In the genomic region with DNA sequence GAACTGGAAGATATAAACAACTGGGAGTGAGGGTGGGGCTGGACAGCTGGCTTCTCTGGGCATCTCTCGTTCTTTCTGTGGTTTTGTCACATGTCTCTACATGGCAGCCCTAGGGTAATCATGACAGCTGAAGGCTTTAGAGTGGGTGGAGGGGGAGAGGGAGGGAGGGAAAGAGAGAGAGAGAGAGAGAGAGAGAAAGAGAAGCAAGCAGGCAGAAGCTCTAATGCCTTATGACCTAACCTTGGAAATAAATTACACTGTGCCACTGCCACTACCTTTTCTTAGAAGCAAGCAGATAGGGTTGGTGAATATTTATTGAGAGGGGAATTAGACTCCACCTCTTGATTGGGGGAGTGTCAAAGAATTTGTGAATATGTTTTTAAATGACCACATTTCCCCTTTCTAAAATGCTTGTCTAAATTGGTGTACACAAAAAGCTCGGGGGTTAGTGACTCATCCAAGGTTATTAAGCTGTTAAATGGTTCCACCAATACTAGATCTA, we compare ENCODE assay signal across 14 cellular contexts. TPM values are rescaled to one million over a fixed set of nuclear protein-coding genes. Genes with fewer than 3 reads are reported as not detected.
A peak's percentile ranks its signal among the peaks of the same experiment; 100 is the strongest.
DNase-seq lines count a peak whose midpoint lies in the region; ATAC-seq and TF ChIP-seq lines count a peak whose summit lies in the region.
"Had no signal": no experiment of that assay in that cellular context is flagged by ENCODE, and none has a peak within 500 bp of the region (broad histone marks: within the 10 kb centered on the region; RNA-seq: fewer than 3 reads in every experiment).

No MANE protein-coding gene starts in this region.

- TF ChIP-seq CTCF in fibroblast of villous mesenchyme (IDR thresholded peaks at IDR 0.05; ENCODE audit: insufficient read depth, low read depth, low read length) = no peak
- no peak for TF ChIP-seq CTCF in activated CD8-positive, alpha-beta T cell treated with anti-CD3 and anti-CD28 coated beads for 36 hours (IDR thresholded peaks at IDR 0.05)

- peak overlapping the region; percentile 12 to 95 (median 60); a peak in 19 of 22 replicates for H3K4me2 ChIP-seq in BLaER1 treated with 17β-estradiol and CSF1 and Interleukin-3, amounts not matched to agents 10 nM and 100 nM

- CTCF ChIA-PET in activated CD8-positive, alpha-beta T cell treated with anti-CD3 and anti-CD28 coated beads for 36 hours (lab: Charles Lee) = no interaction called here

- intact Hi-C loops in activated CD8-positive, alpha-beta T cell treated with anti-CD3 and anti-CD28 coated beads for 36 hours (cut with micrococcal nuclease) = no loop called here

- H3K9me3 ChIP-seq in BLaER1 treated with 17β-estradiol and CSF1 and Interleukin-3, amounts not matched to agents 10 nM and 100 nM (replicated peaks in 1 of 11) = peaks cover 0 to 21% (median 18%) of the 10 kb centered on the region in 11 experiments; a peak in 17 of 22 replicates
- H3K9me3 ChIP-seq: heart left ventricle, testis had no signal

- H3K36me3 ChIP-seq in BLaER1 treated with 17β-estradiol and CSF1 and Interleukin-3, amounts not matched to agents 10 nM and 100 nM = no peaks in the 10 kb centered on the region
- H3K36me3 ChIP-seq: heart left ventricle had no signal

- no peak overlapping the region for H3K9ac ChIP-seq in BLaER1 treated with 17β-estradiol and CSF1 and Interleukin-3, amounts not matched to agents 10 nM and 100 nM
- H3K9ac ChIP-seq: GM23248 had no signal

- no peak overlapping the region for H3K27ac Mint-ChIP-seq in activated CD8-positive, alpha-beta T cell treated with anti-CD3 and anti-CD28 coated beads for 36 hours

- peaks cover 15 to 40% (median 39%) of the 10 kb centered on the region in 11 experiments; a peak in 21 of 22 replicates for H3K27me3 ChIP-seq in BLaER1 treated with 17β-estradiol and CSF1 and Interleukin-3, amounts not matched to agents 10 nM and 100 nM
- H3K27me3 ChIP-seq: testis had no signal

- POLR2A ChIA-PET in activated CD8-positive, alpha-beta T cell treated with anti-CD3 and anti-CD28 coated beads for 36 hours (lab: Charles Lee) = no interaction called here

- H3K36me3 Mint-ChIP-seq in activated CD8-positive, alpha-beta T cell treated with anti-CD3 and anti-CD28 coated beads for 36 hours (ENCODE audit: low read depth) = no peaks in the 10 kb centered on the region

- H3K4me3 Mint-ChIP-seq in activated CD8-positive, alpha-beta T cell treated with anti-CD3 and anti-CD28 coated beads for 36 hours = no peak overlapping the region

- ATAC-seq in GM21529 (IDR thresholded peaks at IDR 0.05; ENCODE audit: unreplicated experiment) = peak; percentile 34
- ATAC-seq in activated CD8-positive, alpha-beta T cell treated with anti-CD3 and anti-CD28 coated beads for 36 hours = no peak

- peaks cover 44% of the 10 kb centered on the region for H3K27me3 Mint-ChIP-seq in activated CD8-positive, alpha-beta T cell treated with anti-CD3 and anti-CD28 coated beads for 36 hours

- no peaks in the 10 kb centered on the region for H3K9me3 Mint-ChIP-seq in activated CD8-positive, alpha-beta T cell treated with anti-CD3 and anti-CD28 coated beads for 36 hours

- peaks cover 31 to 72% (median 46%) of the 10 kb centered on the region in 10 experiments for H3K4me1 ChIP-seq in BLaER1 treated with 17β-estradiol and CSF1 and Interleukin-3, amounts not matched to agents 10 nM and 100 nM
- H3K4me1 ChIP-seq: testis had no signal

- DNase-seq in NOMO-1 (lab: John Stamatoyannopoulos, UW; ENCODE audit: unreplicated experiment in 2 of 2) = peak; percentile 45 to 60
- peak; percentile 68 for DNase-seq in fibroblast of villous mesenchyme (ENCODE audit: low read depth)
- no peak for DNase-seq in dermis blood vessel endothelial cell
- no peak for DNase-seq in activated CD8-positive, alpha-beta T cell treated with anti-CD3 and anti-CD28 coated beads for 36 hours
- DNase-seq in effector CD4-positive, alpha-beta T cell = no peak
- no peak for DNase-seq in stimulated activated CD4-positive, alpha-beta T cell treated with anti-CD3 and anti-CD28 coated beads, Interleukin-15, amount 100 ng/mL, for 24 hours
- DNase-seq: activated T-cell treated with anti-CD3 and anti-CD28 coated beads, Interleukin-2, amount 50 U/mL, for 48 hours; C1 segment of cervical spinal cord; GM23248; heart left ventricle; stimulated activated CD4-positive, alpha-beta T cell treated with anti-CD3 and anti-CD28 coated beads, Interleukin-4, amount 100 ng/mL, for 1 hour; testis had no signal

- peak overlapping the region in 3 of 11 experiments; percentile 53 to 60 (median 55); a peak in 6 of 22 replicates for H3K27ac ChIP-seq in BLaER1 treated with 17β-estradiol and CSF1 and Interleukin-3, amounts not matched to agents 10 nM and 100 nM
- H3K27ac ChIP-seq: GM23248, heart left ventricle, testis had no signal

- H3K4me3 ChIP-seq in BLaER1 treated with 17β-estradiol and CSF1 and Interleukin-3, amounts not matched to agents 10 nM and 100 nM = no peak overlapping the region
- H3K4me3 ChIP-seq in fibroblast of villous mesenchyme (ENCODE audit: low read depth, low read length) = no peak overlapping the region
- H3K4me3 ChIP-seq: GM23248, heart left ventricle, testis had no signal

- peaks cover 0 to 10% (median 0%) of the 10 kb centered on the region in 11 experiments; a peak in 1 of 22 replicates for H4K20me1 ChIP-seq in BLaER1 treated with 17β-estradiol and CSF1 and Interleukin-3, amounts not matched to agents 10 nM and 100 nM

- peaks cover 9% of the 10 kb centered on the region for H3K4me1 Mint-ChIP-seq in activated CD8-positive, alpha-beta T cell treated with anti-CD3 and anti-CD28 coated beads for 36 hours (ENCODE audit: low read depth)

RNA-seq across cellular contexts. Expression of gene DAPK1, which starts 2.6 kb away (rescaled TPM):
- total RNA-seq in fibroblast of villous mesenchyme (3.9 and 8.6 TPM in 2 replicates), dermis blood vessel endothelial cell (51.6 and 55.0 TPM in 2 replicates)
- 1 to 10 TPM; 1.7 to 2.1 TPM for total RNA-seq in activated CD8-positive, alpha-beta T cell treated with anti-CD3 and anti-CD28 coated beads for 36 hours

Comparison
In these comparisons a context has a peak if more than half of its experiments do, and no peak if none do; other contexts are left out.
1. DNase-seq: peak in NOMO-1 (2 of 2) and fibroblast of villous mesenchyme (single experiment); none in dermis blood vessel endothelial cell (single experiment), activated CD8-positive, alpha-beta T cell treated with anti-CD3 and anti-CD28 coated beads for 36 hours (single experiment), effector CD4-positive, alpha-beta T cell (single experiment) and stimulated activated CD4-positive, alpha-beta T cell treated with anti-CD3 and anti-CD28 coated beads, Interleukin-15, amount 100 ng/mL, for 24 hours (single experiment).